Comparison of ENCODE assay signal across 8 cellular contexts in the genomic region with DNA sequence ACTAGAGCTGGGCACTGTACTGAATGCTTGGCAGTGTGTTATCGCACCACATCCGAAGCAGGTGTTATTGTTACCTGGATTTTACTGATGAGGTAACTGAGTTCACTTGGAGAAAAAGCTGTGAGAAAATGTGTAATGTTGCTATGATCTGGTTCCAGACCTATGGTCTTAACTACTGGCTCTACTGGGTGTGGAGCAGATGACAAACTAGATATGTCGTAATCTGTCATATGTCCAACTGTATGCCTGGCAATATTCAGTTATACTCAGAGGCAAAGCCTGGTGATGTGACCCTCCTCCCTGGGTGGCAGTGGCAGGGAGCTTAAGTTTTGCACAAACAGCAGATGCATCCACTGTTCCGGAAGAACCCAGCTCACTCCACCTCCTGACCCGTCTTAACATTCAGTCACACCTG. TPM values are rescaled to one million over a fixed set of nuclear protein-coding genes. Genes with fewer than 3 reads are reported as not detected.
DNase-seq lines count a peak whose midpoint lies in the region; ATAC-seq and TF ChIP-seq lines count a peak whose summit lies in the region.

No MANE protein-coding gene starts in this region.

- H3K9me3 Mint-ChIP-seq in natural killer cell treated with Interleukin-12 subunit alpha and Interleukin-12 subunit beta and Interleukin-15 and Interleukin-18, amount 100 ng/mL, for 72 hours = no peaks in the 10 kb centered on the region

- no peaks in the 10 kb centered on the region for H3K36me3 ChIP-seq in colonic mucosa

- H3K4me1 Mint-ChIP-seq in natural killer cell treated with Interleukin-12 subunit alpha and Interleukin-12 subunit beta and Interleukin-15 and Interleukin-18, amount 100 ng/mL, for 72 hours (ENCODE audit: low read depth in 2 of 2) = peaks cover 22 to 30% of the 10 kb centered on the region in 2 donors

- H3K36me3 Mint-ChIP-seq in natural killer cell treated with Interleukin-12 subunit alpha and Interleukin-12 subunit beta and Interleukin-15 and Interleukin-18, amount 100 ng/mL, for 72 hours = no peaks in the 10 kb centered on the region

- H3K27ac ChIP-seq in colonic mucosa = peak overlapping the region; percentile 98

- H3K9me3 ChIP-seq in colonic mucosa = no peaks in the 10 kb centered on the region

- intact Hi-C loops in colonic mucosa (cut with DNase I) = no loop called here

- peak overlapping the region; percentile 78 for H3K4me3 Mint-ChIP-seq in natural killer cell treated with Interleukin-12 subunit alpha and Interleukin-12 subunit beta and Interleukin-15 and Interleukin-18, amount 100 ng/mL, for 72 hours

- no peaks in the 10 kb centered on the region for H3K27me3 ChIP-seq in colonic mucosa

- DNase-seq in DMS53 (lab: John Stamatoyannopoulos, UW) (peak; percentile 27), DMS53 treated with DMSO at 0.1 percent for 48 hours (lab: John Stamatoyannopoulos, UW; ENCODE audit: unreplicated experiment) (no peak), RPMI8226 (peak; percentile 85), colonic mucosa (peak; percentile 73), NCI-H446 treated with DMSO at 0.1 percent for 48 hours (lab: John Stamatoyannopoulos, UW) (no peak), HK-2 (ENCODE audit: unreplicated experiment) (no peak), cerebellum (ENCODE audit: low spot score) (no peak)
- no peak for DNase-seq in natural killer cell treated with Interleukin-12 subunit alpha and Interleukin-12 subunit beta and Interleukin-15 and Interleukin-18, amount 100 ng/mL, for 72 hours (ENCODE audit: low spot score)

- no peak overlapping the region for H3K4me3 ChIP-seq in colonic mucosa

- no peak overlapping the region for H3K27ac Mint-ChIP-seq in natural killer cell treated with Interleukin-12 subunit alpha and Interleukin-12 subunit beta and Interleukin-15 and Interleukin-18, amount 100 ng/mL, for 72 hours

- peaks cover 0 to 2% of the 10 kb centered on the region in 2 donors for H3K27me3 Mint-ChIP-seq in natural killer cell treated with Interleukin-12 subunit alpha and Interleukin-12 subunit beta and Interleukin-15 and Interleukin-18, amount 100 ng/mL, for 72 hours

- peak; percentile 54 to 57 for ATAC-seq in natural killer cell treated with Interleukin-12 subunit alpha and Interleukin-12 subunit beta and Interleukin-15 and Interleukin-18, amount 100 ng/mL, for 72 hours

- H3K4me1 ChIP-seq in colonic mucosa = no peaks in the 10 kb centered on the region

- no peak for TF ChIP-seq CTCF in colonic mucosa (IDR thresholded peaks at IDR 0.05)

- H3K9ac ChIP-seq in colonic mucosa (ENCODE audit: low read depth in 2 of 2, low read length in 2 of 2) = peak overlapping the region in 1 of 2 donors; percentile 77

RNA-seq across cellular contexts. Expression of a gene that starts 23.5 kb away (rescaled TPM):
- total RNA-seq in colonic mucosa (100 to 1,000 TPM; 159 to 513 TPM), cerebellum (91.2 TPM)
- total RNA-seq in natural killer cell treated with Interleukin-12 subunit alpha and Interleukin-12 subunit beta and Interleukin-15 and Interleukin-18, amount 100 ng/mL, for 72 hours = 10 to 100 TPM; 51.4 to 80.1 TPM

RNA-seq across cellular contexts. Expression of a gene that starts 40.5 kb away (rescaled TPM):
- total RNA-seq in colonic mucosa = under 1 TPM; 0.50 to 0.52 TPM
- total RNA-seq in natural killer cell treated with Interleukin-12 subunit alpha and Interleukin-12 subunit beta and Interleukin-15 and Interleukin-18, amount 100 ng/mL, for 72 hours = not detected
- not detected for total RNA-seq in cerebellum

Comparison
In these comparisons a context has a peak if more than half of its experiments do, and no peak if none do; other contexts are left out.
1. DNase-seq: peak in DMS53 (single experiment), RPMI8226 (single experiment) and colonic mucosa (single experiment); none in DMS53 treated with DMSO at 0.1 percent for 48 hours (single experiment), natural killer cell treated with Interleukin-12 subunit alpha and Interleukin-12 subunit beta and Interleukin-15 and Interleukin-18, amount 100 ng/mL, for 72 hours (single experiment), NCI-H446 treated with DMSO at 0.1 percent for 48 hours (single experiment), HK-2 (single experiment) and cerebellum (single experiment).